19 cellular contexts compared by ENCODE assay signal in the genomic region with DNA sequence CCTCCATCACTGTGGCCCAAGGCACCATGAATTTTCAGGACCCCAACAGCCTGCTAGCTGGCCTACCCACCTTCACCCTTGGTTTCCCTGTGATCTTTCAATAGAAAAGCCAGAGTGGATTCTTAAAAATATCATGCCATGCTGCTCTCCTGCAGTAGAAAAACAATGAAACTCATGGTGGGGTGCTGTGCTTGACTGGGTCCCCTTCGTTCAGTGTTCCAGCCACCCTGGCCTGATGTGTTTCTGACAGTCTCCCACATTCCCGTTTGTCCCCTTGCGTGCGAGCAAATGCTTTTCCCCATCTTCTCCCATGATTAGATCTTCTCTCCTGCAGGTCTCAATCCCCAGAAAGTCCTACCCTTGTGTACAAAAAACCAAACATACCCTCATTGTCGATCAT. TPM values are rescaled to one million over a fixed set of nuclear protein-coding genes. Genes with fewer than 3 reads are reported as not detected.
A peak's percentile ranks its signal among the peaks of the same experiment; 100 is the strongest.
DNase-seq lines count a peak whose midpoint lies in the region; ATAC-seq, FAIRE-seq and TF ChIP-seq lines count a peak whose summit lies in the region.
"Had no signal": no experiment of that assay in that cellular context is flagged by ENCODE, and none has a peak within 500 bp of the region (broad histone marks: within the 10 kb centered on the region; RNA-seq: fewer than 3 reads in every experiment).

No MANE protein-coding gene starts in this region.

- no peak for TF ChIP-seq POLR2A in GM12878 (IDR thresholded peaks at IDR 0.05; ENCODE audit: low read depth, low read length)

- FAIRE-seq in GM12878 (lab: Jason Lieb, UNC): no peak

- H3K27me3 ChIP-seq in Caco-2 (replicated peaks; ENCODE audit: control insufficient read depth, insufficient read depth, low read length): no peaks in the 10 kb centered on the region
- H3K27me3 ChIP-seq in GM12878 (replicated peaks in 1 of 2; ENCODE audit: control insufficient read depth in 2 of 2, insufficient read depth in 2 of 2, low read length in 1 of 2): no peaks in the 10 kb centered on the region
- no peaks in the 10 kb centered on the region for H3K27me3 ChIP-seq in trophoblast cell (ENCODE audit: insufficient read depth, low read length)
- H3K27me3 ChIP-seq: BE2C had no signal

- no peak overlapping the region for H3K4me2 ChIP-seq in GM12878 (ENCODE audit: control insufficient read depth, insufficient read depth)
- H3K4me2 ChIP-seq in trophoblast cell (ENCODE audit: low read length): no peak overlapping the region

- H3K4me3 Mint-ChIP-seq in Caco-2 (ENCODE audit: unreplicated experiment): peak overlapping the region; percentile 50
- H3K4me3 Mint-ChIP-seq: CD4-positive, CD25-positive, alpha-beta regulatory T cell; CD8-positive, alpha-beta memory T cell; HFFc6 had no signal

- H3K79me2 ChIP-seq in GM12878 (ENCODE audit: control insufficient read depth, insufficient read depth, low read length) (peaks cover 58% of the 10 kb centered on the region), trophoblast cell (ENCODE audit: control insufficient read depth, insufficient read depth, low read length, poor library complexity) (no peaks in the 10 kb centered on the region)

- H3K4me1 ChIP-seq in Caco-2: peaks cover 87% of the 10 kb centered on the region
- no peaks in the 10 kb centered on the region for H3K4me1 ChIP-seq in HEK293 (ENCODE audit: control insufficient read depth, insufficient read depth, low read length)
- peaks cover 72% of the 10 kb centered on the region for H3K4me1 ChIP-seq in GM12878 (ENCODE audit: control insufficient read depth, insufficient read depth, low read length)
- no peaks in the 10 kb centered on the region for H3K4me1 ChIP-seq in trophoblast cell (ENCODE audit: control insufficient read depth in 1 of 2, insufficient read depth in 2 of 2, low read length in 2 of 2)
- H3K4me1 ChIP-seq: BE2C, HAP-1 had no signal

- H3K9me3 Mint-ChIP-seq in Caco-2 (ENCODE audit: unreplicated experiment): peaks cover 9% of the 10 kb centered on the region
- H3K9me3 Mint-ChIP-seq: CD8-positive, alpha-beta memory T cell; HFFc6 had no signal

- TF ChIP-seq CTCF in Caco-2 (IDR thresholded peaks at IDR 0.05; ENCODE audit: insufficient read depth in 1 of 2, low read depth in 1 of 2, low read length in 1 of 2, severe bottlenecking in 1 of 2, unreplicated experiment in 1 of 2) (no peak), HEK293 (tag by site-specific recombination; IDR thresholded peaks at IDR 0.05) (no peak), GM12878 (IDR thresholded peaks at IDR 0.05 in 2 of 3, conservative IDR thresholded peaks at IDR 0.05 in 1 of 3; ENCODE audit: control insufficient read depth in 2 of 3, extremely low read depth in 1 of 3, insufficient read depth in 1 of 3, low read depth in 3 of 3, low read length in 3 of 3) (no peak)

- CTCF ChIA-PET in Caco-2 (lab: Charles Lee) (no interaction called here), HEK293 (lab: Yijun Ruan, JAX) (no interaction called here), GM12878 (lab: Yijun Ruan, JAX) (interaction anchor here (0.7 to 1.6 kb wide), 3 partner anchors 9 to 38 kb away, joined by 3 to 5 read pairs (median 3); no protein-coding TSS in a partner anchor)

- in situ Hi-C loops in GM12878 (cut with MboI): no loop called here

- H3K18ac ChIP-seq in trophoblast cell (ENCODE audit: low read length): no peak overlapping the region

- H3K23ac ChIP-seq in trophoblast cell (ENCODE audit: low read length): no peak overlapping the region

- H4K8ac ChIP-seq in trophoblast cell (ENCODE audit: low read depth, low read length): no peak overlapping the region

- no peak overlapping the region for H2BK120ac ChIP-seq in trophoblast cell (ENCODE audit: insufficient read depth, low read length, poor library complexity)

- peak overlapping the region; percentile 93 for H3K27ac Mint-ChIP-seq in Caco-2 (ENCODE audit: unreplicated experiment)
- H3K27ac Mint-ChIP-seq: CD4-positive, CD25-positive, alpha-beta regulatory T cell; CD8-positive, alpha-beta memory T cell; HFFc6 had no signal

- SMC1A ChIA-PET in GM12878 (lab: Charles Lee; ENCODE audit: uncharacterized antibody, unreplicated experiment): interaction anchor here (1.1 to 4.5 kb wide), 4 partner anchors 18 to 49 kb away, joined by 4 to 69 read pairs (median 13); no protein-coding TSS in a partner anchor

- ATAC-seq in GM12878 (no peak), GM19463 (IDR thresholded peaks at IDR 0.05; ENCODE audit: unreplicated experiment) (no peak)

- H3K4me3 ChIP-seq in Caco-2 (ENCODE audit: low read depth, low read length) (no peak overlapping the region), HEK293 (ENCODE audit: low read depth, low read length) (no peak overlapping the region), GM12878 (no peak overlapping the region), trophoblast cell (ENCODE audit: low read depth, low read length) (peak overlapping the region; percentile 30)
- H3K4me3 ChIP-seq: GM23248, HAP-1 had no signal

- H2AK5ac ChIP-seq in trophoblast cell (ENCODE audit: low read length): no peak overlapping the region

- H3K4ac ChIP-seq in trophoblast cell (ENCODE audit: low read depth, low read length): no peak overlapping the region

- intact Hi-C loops in Caco-2 (cut with micrococcal nuclease; ENCODE audit: unreplicated experiment) (loop anchor here (1.0 to 2.0 kb wide), 2 partner anchors 10 to 43 kb away; partner anchors contain the start of gene ABCC4), GM12878 (cut with micrococcal nuclease; ENCODE audit: unreplicated experiment) (no loop called here)

- 98% methylated on average over 5 of the region's 5 CpGs for WGBS in GM12878 (ENCODE audit: insufficient coverage, insufficient replicate concordance, low lambda C conversion rate, missing lambda C conversion rate)
- WGBS in trophoblast cell (ENCODE audit: extremely low coverage, insufficient coverage, insufficient read length): 100% methylated on average over 1 of the region's 5 CpGs

- no peak overlapping the region for H4K91ac ChIP-seq in trophoblast cell (ENCODE audit: low read depth, low read length)

- H3K14ac ChIP-seq in trophoblast cell (ENCODE audit: low read length): no peak overlapping the region

- H3K36me3 ChIP-seq in Caco-2 (ENCODE audit: control insufficient read depth, insufficient read depth, low read length) (no peaks in the 10 kb centered on the region; the same call in 1 of the 2 replicates), HEK293 (ENCODE audit: control insufficient read depth in 2 of 2, insufficient read depth in 1 of 2, low read length in 2 of 2) (no peaks in the 10 kb centered on the region), GM12878 (ENCODE audit: control insufficient read depth in 2 of 2, insufficient read depth in 2 of 2, low read length in 1 of 2) (peaks cover 0 to 2% of the 10 kb centered on the region in 2 experiments; a peak in 3 of 4 replicates), trophoblast cell (ENCODE audit: control insufficient read depth in 1 of 2, insufficient read depth in 2 of 2, low read length in 2 of 2) (no peaks in the 10 kb centered on the region)
- H3K36me3 ChIP-seq: BE2C, HAP-1 had no signal

- RAD21 ChIA-PET in GM12878 (lab: Charles Lee; ENCODE audit: unreplicated experiment): interaction anchor here (1.0 to 5.0 kb wide), 3 partner anchors 33 to 49 kb away, joined by 3 to 88 read pairs (median 54); partner anchors contain the start of gene ABCC4

- peaks cover 45% of the 10 kb centered on the region for H3K4me1 Mint-ChIP-seq in Caco-2 (ENCODE audit: low read depth, unreplicated experiment)

- POLR2A ChIA-PET in Caco-2 (lab: Charles Lee): no interaction called here
- POLR2A ChIA-PET in HEK293 (lab: Yijun Ruan, JAX): no interaction called here
- POLR2A ChIA-PET in GM12878 (lab: Charles Lee): interaction anchor here (1.0 to 3.7 kb wide), 3 partner anchors 10 to 50 kb away, joined by 3 to 39 read pairs (median 4); no protein-coding TSS in a partner anchor

- BruUV-seq in Caco-2 (replicated peaks; lab: Mats Ljungman, UMichigan) (TSS peak; percentile 41), GM12878 (replicated peaks; lab: Mats Ljungman, UMichigan) (no TSS peak)

- H2BK12ac ChIP-seq in trophoblast cell (ENCODE audit: low read length): no peak overlapping the region

- H3K36me3 Mint-ChIP-seq in Caco-2 (ENCODE audit: insufficient read depth, unreplicated experiment): peaks cover 64% of the 10 kb centered on the region

- H2AFZ ChIP-seq in GM12878 (ENCODE audit: control insufficient read depth, low read depth, low read length): no peak overlapping the region
- H2AFZ ChIP-seq in trophoblast cell (ENCODE audit: insufficient read depth, low read length, poor library complexity): no peak overlapping the region
- H2AFZ ChIP-seq: GM23248 had no signal

- no peak for TF ChIP-seq EP300 in GM12878 (IDR thresholded peaks at IDR 0.05; ENCODE audit: borderline replicate concordance in 1 of 2, control insufficient read depth in 1 of 2, low read depth in 2 of 2, low read length in 2 of 2)

- H3K9ac ChIP-seq in GM12878 (ENCODE audit: control insufficient read depth, insufficient read depth, low read length) (no peak overlapping the region), trophoblast cell (ENCODE audit: low read length) (no peak overlapping the region)
- H3K9ac ChIP-seq: GM23248 had no signal

- H4K20me1 ChIP-seq in GM12878 (ENCODE audit: control insufficient read depth, insufficient read depth): no peaks in the 10 kb centered on the region

- H3K9me3 ChIP-seq in Caco-2 (peaks cover 9% of the 10 kb centered on the region), HEK293 (ENCODE audit: control insufficient read depth, insufficient read depth, low read depth, low read length) (no peaks in the 10 kb centered on the region), GM12878 (replicated peaks; ENCODE audit: control insufficient read depth, insufficient read depth, low read length) (no peaks in the 10 kb centered on the region; the same call in 2 of the 3 replicates), trophoblast cell (ENCODE audit: insufficient read depth, low read depth, low read length) (no peaks in the 10 kb centered on the region)
- H3K9me3 ChIP-seq: BE2C, HAP-1 had no signal

- H3K27ac ChIP-seq in HEK293 (ENCODE audit: extremely low read depth, low read depth, low read length) (no peak overlapping the region), GM12878 (ENCODE audit: control insufficient read depth, insufficient read depth) (peak overlapping the region; percentile 33; the same call in 1 of the 2 replicates), trophoblast cell (ENCODE audit: low read depth, low read length) (no peak overlapping the region)
- H3K27ac ChIP-seq: GM23248 had no signal

- H3K79me1 ChIP-seq in trophoblast cell (ENCODE audit: low read length): no peaks in the 10 kb centered on the region

- DNase-seq in Caco-2 (no peak), GM12878 (ENCODE audit: low read depth, low spot score) (no peak), trophoblast cell (no peak), NCI-H226 (no peak), NCI-H1694 (lab: John Stamatoyannopoulos, UW) (no peak), NCI-H2227 (lab: John Stamatoyannopoulos, UW; ENCODE audit: unreplicated experiment) (no peak)
- DNase-seq: BE2C; C1 segment of cervical spinal cord; CD4-positive, CD25-positive, alpha-beta regulatory T cell; CD8-positive, alpha-beta memory T cell; COR-L47; DMS153; DMS79; GDM1; GM23248; HFFc6 had no signal

- no peak overlapping the region for H4K12ac ChIP-seq in trophoblast cell (ENCODE audit: low read depth, low read length)

- TF ChIP-seq RAD21 in GM12878 (IDR thresholded peaks at IDR 0.05; ENCODE audit: insufficient read depth, low read depth, low read length): no peak

- H2BK5ac ChIP-seq in trophoblast cell (ENCODE audit: low read depth, low read length, poor library complexity): no peak overlapping the region

- no peaks in the 10 kb centered on the region for H3K27me3 Mint-ChIP-seq in Caco-2 (ENCODE audit: insufficient read depth, unreplicated experiment)
- H3K27me3 Mint-ChIP-seq: CD4-positive, CD25-positive, alpha-beta regulatory T cell; CD8-positive, alpha-beta memory T cell had no signal

RNA-seq across cellular contexts. Expression of gene ABCC4, which starts 43.2 kb away (rescaled TPM):
- total RNA-seq in Caco-2 (2022) (51.9 and 65.7 TPM in 2 replicates), GM12878 (2014; rRNA removed) (28.1 and 37.8 TPM in 2 replicates), GM12878 (2014; rRNA removed; fragmentation: Illumina TruSeq; extraction: Trizol) (34.7 and 37.8 TPM in 2 replicates), GM12878 (2021) (35.6 and 36.4 TPM in 2 replicates)
- 273 and 306 TPM in 2 replicates for total RNA-seq in GM12878 (2013; cell fraction: nucleolus; rRNA removed)
- polyA plus RNA-seq in GM12878 (2011; ENCODE audit: low read depth): 8.8 TPM
- polyA plus RNA-seq in GM12878 (2011; rRNA removed) (44.4 and 58.5 TPM in 2 replicates), GM12878 (2014; fragmentation: Illumina TruSeq; extraction: Trizol) (28.3 and 30.3 TPM in 2 replicates), GM12878 (2014; fragmentation: Nextera tagmentation; extraction: Ambion mirVana) (1 to 10 TPM; 7.2 to 8.0 TPM), GM12878 (2014; rRNA removed) (16.5 and 20.0 TPM in 2 replicates), GM12878 (2016; fragmentation: Nextera tagmentation; extraction: Ambion mirVana) (10 to 100 TPM; 18.3 to 19.3 TPM)
- 21.1 and 22.0 TPM in 2 replicates for polyA plus RNA-seq in GM12878 (2011; cell fraction: cytosol; rRNA removed)
- 30.5 and 31.4 TPM in 2 replicates for polyA plus RNA-seq in GM12878 (2011; cell fraction: nucleus; rRNA removed)
- 11.4 and 12.6 TPM in 2 replicates for polyA plus RNA-seq in GM12878 (2012)
- polyA minus RNA-seq in GM12878 (2011; rRNA and poly(A)+ RNA removed): 127 and 164 TPM in 2 replicates
- 26.5 and 28.6 TPM in 2 replicates for polyA minus RNA-seq in GM12878 (2011; cell fraction: cytosol; rRNA and poly(A)+ RNA removed)
- 73.5 and 115 TPM in 2 replicates for polyA minus RNA-seq in GM12878 (2011; cell fraction: nucleus; rRNA and poly(A)+ RNA removed)
- polyA plus RNA-seq in trophoblast cell (2013): 0.64 and 0.71 TPM in 2 replicates
